Comparison of ENCODE assay signal across 9 cellular contexts in the genomic region with DNA sequence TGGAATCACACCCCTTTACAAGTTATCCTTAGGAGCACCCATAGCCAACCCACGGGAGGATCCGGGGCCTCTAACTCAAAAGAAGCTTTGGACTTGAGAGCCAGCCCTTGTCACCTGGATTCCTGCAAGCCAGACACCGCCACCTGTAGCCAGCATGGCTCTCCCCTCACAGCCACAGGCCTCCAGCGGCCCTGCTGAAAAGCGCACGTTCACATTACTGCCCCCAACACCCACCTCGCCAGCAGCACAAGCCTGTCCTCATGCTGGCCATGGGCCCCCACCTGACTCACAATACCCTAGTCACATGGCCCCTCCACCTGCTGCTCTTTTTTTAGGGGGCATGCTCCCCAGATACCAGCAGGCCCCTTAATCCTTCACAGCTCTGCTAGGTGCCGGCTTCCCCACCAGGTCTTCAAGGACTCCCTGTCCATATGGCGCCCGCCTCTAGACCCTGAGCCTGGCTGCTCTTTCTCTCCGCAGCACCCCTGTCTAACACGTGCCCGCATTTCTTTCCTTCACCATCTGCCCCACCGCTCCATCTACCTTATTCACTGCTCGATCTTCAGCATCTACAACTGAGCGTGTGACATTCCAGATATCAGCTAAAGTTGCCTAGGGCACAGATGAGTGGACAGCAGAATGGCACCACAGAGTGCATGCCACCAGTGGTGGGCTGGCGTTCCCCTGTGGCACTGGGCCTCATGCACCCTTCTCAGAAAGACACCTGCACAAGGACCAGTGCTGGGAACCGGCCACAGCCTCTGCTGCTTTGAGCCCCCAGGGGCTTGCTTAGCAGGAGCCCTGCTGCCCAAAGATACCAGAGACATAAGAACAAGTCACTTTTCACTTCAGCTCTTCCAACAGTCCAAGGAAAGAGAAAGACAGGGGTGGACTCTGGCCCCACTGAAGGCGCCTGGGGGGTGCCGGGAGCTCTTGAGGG. TPM values are rescaled to one million over a fixed set of nuclear protein-coding genes. Genes with fewer than 3 reads are reported as not detected.
A peak's percentile ranks its signal among the peaks of the same experiment; 100 is the strongest.
DNase-seq lines count a peak whose midpoint lies in the region; ATAC-seq and TF ChIP-seq lines count a peak whose summit lies in the region.
"Had no signal": no experiment of that assay in that cellular context is flagged by ENCODE, and none has a peak within 500 bp of the region (broad histone marks: within the 10 kb centered on the region; RNA-seq: fewer than 3 reads in every experiment).

No MANE protein-coding gene starts in this region.

- intact Hi-C loops in transverse colon (cut with DNase I; ENCODE audit: low total_unique reads) = no loop called here

- H3K36me3 Mint-ChIP-seq in activated naive CD8-positive, alpha-beta T cell treated with anti-CD3 and anti-CD28 coated beads, Interleukin-2, amount 10 ng/mL, durations not matched to agents 7 days and 5 days = peaks cover 10% of the 10 kb centered on the region
- peaks cover 21% of the 10 kb centered on the region for H3K36me3 Mint-ChIP-seq in activated naive CD8-positive, alpha-beta T cell treated with anti-CD3 and anti-CD28 coated beads for 36 hours

- no peak overlapping the region for H3K27ac ChIP-seq in SU-DHL-6 (ENCODE audit: low read depth, low read length)
- peak overlapping the region; percentile 64 to 83 (median 70) for H3K27ac ChIP-seq in transverse colon

- H3K27ac Mint-ChIP-seq in activated naive CD8-positive, alpha-beta T cell treated with anti-CD3 and anti-CD28 coated beads, Interleukin-2, amount 10 ng/mL, durations not matched to agents 7 days and 5 days = peak overlapping the region; percentile 60
- no peak overlapping the region for H3K27ac Mint-ChIP-seq in activated naive CD8-positive, alpha-beta T cell treated with anti-CD3 and anti-CD28 coated beads for 36 hours

- no peaks in the 10 kb centered on the region for H3K9me3 Mint-ChIP-seq in activated naive CD8-positive, alpha-beta T cell treated with anti-CD3 and anti-CD28 coated beads, Interleukin-2, amount 10 ng/mL, durations not matched to agents 7 days and 5 days
- H3K9me3 Mint-ChIP-seq in activated naive CD8-positive, alpha-beta T cell treated with anti-CD3 and anti-CD28 coated beads for 36 hours = no peaks in the 10 kb centered on the region

- H4K20me1 ChIP-seq in SU-DHL-6 (ENCODE audit: low read depth, low read length) = no peaks in the 10 kb centered on the region

- H3K79me2 ChIP-seq in SU-DHL-6 (ENCODE audit: insufficient read depth, low read length) = peaks cover 93% of the 10 kb centered on the region

- no peak for TF ChIP-seq POLR2A in transverse colon (IDR thresholded peaks at IDR 0.05)

- H3K4me3 Mint-ChIP-seq in activated naive CD8-positive, alpha-beta T cell treated with anti-CD3 and anti-CD28 coated beads, Interleukin-2, amount 10 ng/mL, durations not matched to agents 7 days and 5 days = no peak overlapping the region
- H3K4me3 Mint-ChIP-seq in activated naive CD8-positive, alpha-beta T cell treated with anti-CD3 and anti-CD28 coated beads for 36 hours = no peak overlapping the region

- H3K27me3 ChIP-seq in SU-DHL-6 (ENCODE audit: low read length) (no peaks in the 10 kb centered on the region), iPS-15b (ENCODE audit: control insufficient read depth, insufficient read depth, low read length) (no peaks in the 10 kb centered on the region), transverse colon (no peaks in the 10 kb centered on the region)
- H3K27me3 ChIP-seq: heart left ventricle had no signal

- 90 to 93% methylated on average over 10 to 20 of the region's 20 CpGs for WGBS in transverse colon (ENCODE audit: low coverage in 1 of 2), 2 donors

- H3K9ac ChIP-seq in SU-DHL-6 (ENCODE audit: low read length) = no peak overlapping the region
- peak overlapping the region; percentile 70 for H3K9ac ChIP-seq in iPS-15b (ENCODE audit: low read depth, low read length)

- CTCF ChIA-PET in GM10248 (lab: Yijun Ruan, JAX) = interaction anchor here (0.9 to 6.5 kb wide), 10 partner anchors 8 to 519 kb away, joined by 3 to 54 read pairs (median 3); no protein-coding TSS in a partner anchor

- no peak overlapping the region for H2AFZ ChIP-seq in SU-DHL-6 (ENCODE audit: low read depth, low read length, severe bottlenecking)

- in situ Hi-C loops in transverse colon (cut with MboI; ENCODE audit: low pct_ligation_motif_present in 1 of 4, low pct_unique_long_range_greater_than_20kb in 1 of 4, low sequenced_read_pairs in 3 of 4) = loop anchor here in 1 of 4 donors (10.0 kb wide), 1 partner anchor 56 kb away; the partner anchor contains the start of gene NAP1L4

- H3K4me1 ChIP-seq in iPS-15b (ENCODE audit: control insufficient read depth, insufficient read depth, low read length) (peaks cover 4% of the 10 kb centered on the region), transverse colon (peaks cover 13 to 34% (median 26%) of the 10 kb centered on the region in 4 donors)

- no peaks in the 10 kb centered on the region for H3K27me3 Mint-ChIP-seq in activated naive CD8-positive, alpha-beta T cell treated with anti-CD3 and anti-CD28 coated beads, Interleukin-2, amount 10 ng/mL, durations not matched to agents 7 days and 5 days
- no peaks in the 10 kb centered on the region for H3K27me3 Mint-ChIP-seq in activated naive CD8-positive, alpha-beta T cell treated with anti-CD3 and anti-CD28 coated beads for 36 hours

- no peak for TF ChIP-seq EP300 in transverse colon (IDR thresholded peaks at IDR 0.05; ENCODE audit: low read depth)

- H3K4me3 ChIP-seq in SU-DHL-6 (ENCODE audit: insufficient read depth, low read length, poor library complexity, severe bottlenecking) = no peak overlapping the region
- no peak overlapping the region for H3K4me3 ChIP-seq in iPS-15b (ENCODE audit: low read depth, low read length)
- no peak overlapping the region for H3K4me3 ChIP-seq in transverse colon
- H3K4me3 ChIP-seq: heart left ventricle had no signal

- ATAC-seq in activated naive CD8-positive, alpha-beta T cell treated with anti-CD3 and anti-CD28 coated beads, Interleukin-2, amount 10 ng/mL, durations not matched to agents 7 days and 5 days (ENCODE audit: low read depth) = no peak
- no peak for ATAC-seq in HG03469 (IDR thresholded peaks at IDR 0.05; ENCODE audit: unreplicated experiment)
- ATAC-seq in GM18498 (IDR thresholded peaks at IDR 0.05; ENCODE audit: unreplicated experiment) = no peak

- peak overlapping the region; percentile 28 for H3K4me2 ChIP-seq in SU-DHL-6 (ENCODE audit: low read depth, low read length, poor library complexity, severe bottlenecking)

- DNase-seq in activated naive CD8-positive, alpha-beta T cell treated with anti-CD3 and anti-CD28 coated beads, Interleukin-2, amount 10 ng/mL, durations not matched to agents 7 days and 5 days = no peak
- DNase-seq in activated naive CD8-positive, alpha-beta T cell treated with anti-CD3 and anti-CD28 coated beads for 36 hours = no peak
- no peak for DNase-seq in transverse colon
- no peak for DNase-seq in GM10248 (ENCODE audit: extremely low spot score)

- no peaks in the 10 kb centered on the region for H3F3A ChIP-seq in SU-DHL-6 (ENCODE audit: insufficient read depth)

- peaks cover 28% of the 10 kb centered on the region for H3K4me1 Mint-ChIP-seq in activated naive CD8-positive, alpha-beta T cell treated with anti-CD3 and anti-CD28 coated beads, Interleukin-2, amount 10 ng/mL, durations not matched to agents 7 days and 5 days
- peaks cover 34% of the 10 kb centered on the region for H3K4me1 Mint-ChIP-seq in activated naive CD8-positive, alpha-beta T cell treated with anti-CD3 and anti-CD28 coated beads for 36 hours

- POLR2A ChIA-PET in activated naive CD8-positive, alpha-beta T cell treated with anti-CD3 and anti-CD28 coated beads, Interleukin-2, amount 10 ng/mL, durations not matched to agents 7 days and 5 days (lab: Charles Lee) = no interaction called here
- POLR2A ChIA-PET in GM10248 (lab: Yijun Ruan, JAX) = interaction anchor here (1.1 to 1.4 kb wide), 2 partner anchors 28 to 41 kb away, joined by 3 to 4 read pairs; no protein-coding TSS in a partner anchor

- H3K9me2 ChIP-seq in SU-DHL-6 (replicated peaks; ENCODE audit: insufficient read depth, low read length) = no peaks in the 10 kb centered on the region

- H3K36me3 ChIP-seq in SU-DHL-6 (ENCODE audit: low read length) (no peaks in the 10 kb centered on the region), iPS-15b (ENCODE audit: control insufficient read depth, insufficient read depth, low read length) (peaks cover 10% of the 10 kb centered on the region), transverse colon (peaks cover 0 to 3% (median 0%) of the 10 kb centered on the region in 4 donors)

- H3K9me3 ChIP-seq in SU-DHL-6 (ENCODE audit: insufficient read depth, low read length) = no peaks in the 10 kb centered on the region
- H3K9me3 ChIP-seq in iPS-15b (ENCODE audit: control insufficient read depth, insufficient read depth, low read length) = no peaks in the 10 kb centered on the region
- H3K9me3 ChIP-seq in transverse colon = no peaks in the 10 kb centered on the region
- H3K9me3 ChIP-seq: heart left ventricle had no signal

- TF ChIP-seq CTCF in SU-DHL-6 (IDR thresholded peaks at IDR 0.05; ENCODE audit: insufficient read depth, low read length, poor library complexity, severe bottlenecking) = no peak
- TF ChIP-seq CTCF in transverse colon (IDR thresholded peaks at IDR 0.05) = no peak
- TF ChIP-seq CTCF in GM10248 (IDR thresholded peaks at IDR 0.05; ENCODE audit: control extremely low read depth, extremely low read depth, low read depth, missing control alignments) = no peak

RNA-seq across cellular contexts. Expression of gene CARS1, which starts 6.6 kb away (rescaled TPM):
- 100 to 1,000 TPM; 100 to 111 TPM for total RNA-seq in activated naive CD8-positive, alpha-beta T cell treated with anti-CD3 and anti-CD28 coated beads, Interleukin-2, amount 10 ng/mL, durations not matched to agents 7 days and 5 days
- 100 to 1,000 TPM in 1 of 2 experiments, 10 to 100 TPM in 1; 96.6 to 101 TPM for total RNA-seq in activated naive CD8-positive, alpha-beta T cell treated with anti-CD3 and anti-CD28 coated beads for 36 hours
- total RNA-seq in transverse colon = 10 to 100 TPM; 37.0 to 61.3 (median 52.3) TPM

RNA-seq across cellular contexts. Expression of gene NAP1L4, which starts 58.5 kb away (rescaled TPM):
- 100 to 1,000 TPM; 346 to 363 TPM for total RNA-seq in activated naive CD8-positive, alpha-beta T cell treated with anti-CD3 and anti-CD28 coated beads, Interleukin-2, amount 10 ng/mL, durations not matched to agents 7 days and 5 days
- total RNA-seq in activated naive CD8-positive, alpha-beta T cell treated with anti-CD3 and anti-CD28 coated beads for 36 hours = 100 to 1,000 TPM; 222 to 226 TPM
- 100 to 1,000 TPM in 3 of 4 donors, 10 to 100 TPM in 1; 63.6 to 140 (median 111) TPM for total RNA-seq in transverse colon
